Comparison of ENCODE assay signal across 2 cellular contexts in genomic region chr12:122992386-122992785, GRCh38.
TF ChIP-seq lines count a peak whose summit lies in the region.

No MANE protein-coding gene starts in this region.

TF ChIP-seq in HepG2, 621 proteins besides CTCF, POLR2A, EP300 and RAD21:
- TF ChIP-seq ZNF354B (CRISPR knock-in tag; IDR thresholded peaks at IDR 0.05) = no peak
- no peak for TF ChIP-seq FOXC1 (CRISPR knock-in tag; IDR thresholded peaks at IDR 0.05; ENCODE audit: borderline replicate concordance)
- TF ChIP-seq RORA (CRISPR knock-in tag; IDR thresholded peaks at IDR 0.05) = no peak
- no peak for TF ChIP-seq ZNF512B (CRISPR knock-in tag; IDR thresholded peaks at IDR 0.05; ENCODE audit: borderline replicate concordance)
- TF ChIP-seq EEA1 (CRISPR knock-in tag; IDR thresholded peaks at IDR 0.05; ENCODE audit: borderline replicate concordance) = no peak
- TF ChIP-seq ZNF629 (CRISPR knock-in tag; conservative IDR thresholded peaks at IDR 0.05) = no peak
- no peak for TF ChIP-seq PHF8 (CRISPR knock-in tag; IDR thresholded peaks at IDR 0.05)
- no peak for TF ChIP-seq SSRP1 (CRISPR knock-in tag; IDR thresholded peaks at IDR 0.05)
- no peak for TF ChIP-seq ZNF619 (CRISPR knock-in tag; IDR thresholded peaks at IDR 0.05)
- no peak for TF ChIP-seq ZNF776 (CRISPR knock-in tag; IDR thresholded peaks at IDR 0.05)
- no peak for TF ChIP-seq ZNF75D (CRISPR knock-in tag; IDR thresholded peaks at IDR 0.05; ENCODE audit: borderline replicate concordance)
- TF ChIP-seq CCAR2 (optimal IDR thresholded peaks at IDR 0.05; ENCODE audit: low read depth, low read length) = no peak
- TF ChIP-seq, protein P1, sequence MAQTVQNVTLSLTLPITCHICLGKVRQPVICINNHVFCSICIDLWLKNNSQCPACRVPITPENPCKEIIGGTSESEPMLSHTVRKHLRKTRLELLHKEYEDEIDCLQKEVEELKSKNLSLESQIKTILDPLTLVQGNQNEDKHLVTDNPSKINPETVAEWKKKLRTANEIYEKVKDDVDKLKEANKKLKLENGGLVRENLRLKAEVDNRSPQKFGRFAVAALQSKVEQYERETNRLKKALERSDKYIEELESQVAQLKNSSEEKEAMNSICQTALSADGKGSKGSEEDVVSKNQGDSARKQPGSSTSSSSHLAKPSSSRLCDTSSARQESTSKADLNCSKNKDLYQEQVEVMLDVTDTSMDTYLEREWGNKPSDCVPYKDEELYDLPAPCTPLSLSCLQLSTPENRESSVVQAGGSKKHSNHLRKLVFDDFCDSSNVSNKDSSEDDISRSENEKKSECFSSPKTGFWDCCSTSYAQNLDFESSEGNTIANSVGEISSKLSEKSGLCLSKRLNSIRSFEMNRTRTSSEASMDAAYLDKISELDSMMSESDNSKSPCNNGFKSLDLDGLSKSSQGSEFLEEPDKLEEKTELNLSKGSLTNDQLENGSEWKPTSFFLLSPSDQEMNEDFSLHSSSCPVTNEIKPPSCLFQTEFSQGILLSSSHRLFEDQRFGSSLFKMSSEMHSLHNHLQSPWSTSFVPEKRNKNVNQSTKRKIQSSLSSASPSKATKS (CRISPR knock-in tag; IDR thresholded peaks at IDR 0.05) = no peak
- TF ChIP-seq ZNF550 (CRISPR knock-in tag; IDR thresholded peaks at IDR 0.05; ENCODE audit: borderline replicate concordance) = no peak
- no peak for TF ChIP-seq ZMYM3 (CRISPR knock-in tag; IDR thresholded peaks at IDR 0.05)
- no peak for TF ChIP-seq ATAD3A (CRISPR knock-in tag; IDR thresholded peaks at IDR 0.05)
- TF ChIP-seq ZNF331 (CRISPR knock-in tag; IDR thresholded peaks at IDR 0.05) = no peak
- no peak for TF ChIP-seq SP2 (CRISPR knock-in tag; IDR thresholded peaks at IDR 0.05)
- TF ChIP-seq HDAC1 (CRISPR knock-in tag; IDR thresholded peaks at IDR 0.05) = no peak
- no peak for TF ChIP-seq ZNF275 (CRISPR knock-in tag; IDR thresholded peaks at IDR 0.05; ENCODE audit: borderline replicate concordance)

TF ChIP-seq in K562, 482 proteins besides CTCF, POLR2A, EP300 and RAD21:
- peak; percentile 96 for TF ChIP-seq ZBTB33 (CRISPR knock-in tag; IDR thresholded peaks at IDR 0.05)
- TF ChIP-seq SMAD2 (IDR thresholded peaks at IDR 0.05; ENCODE audit: low read depth, low read length) = no peak
- peak; percentile 19; the same call in 1 of the 2 replicates for TF ChIP-seq ATF3 (IDR thresholded peaks at IDR 0.05)
- no peak for TF ChIP-seq ATF3 (CRISPR knock-in tag; conservative IDR thresholded peaks at IDR 0.05)
- no peak for TF ChIP-seq PPARD (CRISPR knock-in tag; IDR thresholded peaks at IDR 0.05)
- no peak for TF ChIP-seq CLOCK (CRISPR knock-in tag; IDR thresholded peaks at IDR 0.05; ENCODE audit: borderline replicate concordance)
